Comparison of ENCODE assay signal across 11 cellular contexts in the genomic region with DNA sequence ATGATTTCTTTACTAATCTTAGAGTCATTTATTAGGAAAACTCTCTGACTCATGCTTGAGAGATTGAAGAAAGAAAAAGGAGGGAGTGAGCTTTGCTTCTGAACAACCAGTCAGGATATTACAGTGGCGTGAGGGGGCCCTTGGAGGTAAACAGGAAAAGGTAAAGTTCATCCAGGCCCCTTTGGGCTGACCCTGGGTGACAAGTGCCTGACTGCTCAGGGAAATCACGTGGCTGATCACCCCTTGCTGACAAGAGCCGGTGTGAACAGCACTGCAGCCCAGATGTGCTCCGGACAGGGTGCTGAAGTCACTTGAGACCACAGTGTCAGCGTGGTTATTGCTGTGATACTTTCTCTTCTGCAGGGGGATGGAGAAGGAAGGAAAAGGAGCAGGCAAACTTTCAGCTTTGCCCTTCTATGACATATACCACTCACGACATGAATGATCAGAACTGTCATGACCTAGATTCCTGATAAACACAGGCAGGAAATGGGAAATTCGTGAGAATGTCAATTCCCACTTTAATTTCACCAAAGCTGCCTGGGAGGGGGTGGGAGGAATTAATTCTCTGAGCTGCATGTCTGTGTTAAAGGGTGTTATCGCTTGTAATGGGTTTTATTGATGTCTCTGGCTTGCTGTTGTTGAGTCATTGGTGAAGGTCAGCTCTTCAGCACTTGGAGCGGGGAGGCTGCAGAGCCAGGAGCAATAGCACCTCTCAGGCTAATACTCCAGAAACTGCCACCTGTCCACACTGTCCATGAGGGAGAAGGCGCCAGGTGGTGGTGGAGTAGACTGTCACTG.
A peak's percentile ranks its signal among the peaks of the same experiment; 100 is the strongest.
DNase-seq lines count a peak whose midpoint lies in the region; ATAC-seq, FAIRE-seq and TF ChIP-seq lines count a peak whose summit lies in the region.
"Had no signal": no experiment of that assay in that cellular context is flagged by ENCODE, and none has a peak within 500 bp of the region (broad histone marks: within the 10 kb centered on the region; RNA-seq: fewer than 3 reads in every experiment).

No MANE protein-coding gene starts in this region.

- peaks cover 19% of the 10 kb centered on the region for H3K4me1 Mint-ChIP-seq in activated naive CD8-positive, alpha-beta T cell treated with anti-CD3 and anti-CD28 coated beads for 36 hours

- H3K27me3 Mint-ChIP-seq in activated naive CD8-positive, alpha-beta T cell treated with anti-CD3 and anti-CD28 coated beads for 36 hours, result no peaks in the 10 kb centered on the region

- no peaks in the 10 kb centered on the region for H3K9me3 Mint-ChIP-seq in activated naive CD8-positive, alpha-beta T cell treated with anti-CD3 and anti-CD28 coated beads for 36 hours
- H3K9me3 Mint-ChIP-seq: nephron had no signal

- peak overlapping the region; percentile 49 for H3K27ac Mint-ChIP-seq in activated naive CD8-positive, alpha-beta T cell treated with anti-CD3 and anti-CD28 coated beads for 36 hours

- peak overlapping the region; percentile 3 for H3K4me3 Mint-ChIP-seq in activated naive CD8-positive, alpha-beta T cell treated with anti-CD3 and anti-CD28 coated beads for 36 hours
- H3K4me3 Mint-ChIP-seq: nephron had no signal

- no peak for TF ChIP-seq CTCF in omental fat pad (IDR thresholded peaks at IDR 0.05)

- H3K36me3 Mint-ChIP-seq in activated naive CD8-positive, alpha-beta T cell treated with anti-CD3 and anti-CD28 coated beads for 36 hours, result peaks cover 85% of the 10 kb centered on the region

- peak; percentile 76 for ATAC-seq in omental fat pad (ENCODE audit: low FRiP score)
- ATAC-seq in GM19455 (IDR thresholded peaks at IDR 0.05; ENCODE audit: unreplicated experiment), result no peak
- no peak for ATAC-seq in GM21390 (IDR thresholded peaks at IDR 0.05; ENCODE audit: unreplicated experiment)

- no peak for FAIRE-seq in RCC 7860 (lab: Jason Lieb, UNC)

- DNase-seq in stimulated activated CD4-positive, alpha-beta T cell treated with anti-CD3 and anti-CD28 coated beads, Interleukin-1b, Interleukin-23, amount 100 ng/mL, for 48 hours, result peak; percentile 4
- DNase-seq in stimulated activated CD4-positive, alpha-beta T cell treated with anti-CD3 and anti-CD28 coated beads, Interleukin-2, amount 100 ng/mL, for 24 hours, result no peak
- DNase-seq in activated naive CD8-positive, alpha-beta T cell treated with anti-CD3 and anti-CD28 coated beads for 36 hours, result no peak
- DNase-seq in omental fat pad (ENCODE audit: low spot score) (no peak), NCI-H2029 treated with DMSO at 0.1 percent for 48 hours (lab: John Stamatoyannopoulos, UW) (no peak), RCC 7860 (ENCODE audit: low spot score) (no peak)
- DNase-seq: erythroblast; stimulated activated CD4-positive, alpha-beta T cell treated with anti-CD3 and anti-CD28 coated beads, Interleukin-4, amount 100 ng/mL, for 24 hours had no signal
